16 cellular contexts compared by ENCODE assay signal in genomic region chr10:14557573-14557972, GRCh38.
DNase-seq lines count a peak whose midpoint lies in the region; ATAC-seq, FAIRE-seq and TF ChIP-seq lines count a peak whose summit lies in the region.
"Had no signal": no experiment of that assay in that cellular context is flagged by ENCODE, and none has a peak within 500 bp of the region (broad histone marks: within the 10 kb centered on the region; RNA-seq: fewer than 3 reads in every experiment).

No MANE protein-coding gene starts in this region.

- peaks cover 0 to 3% (median 0%) of the 10 kb centered on the region in 7 donors for H3K9me3 Mint-ChIP-seq in CD4-positive, CD25-positive, alpha-beta regulatory T cell
- H3K9me3 Mint-ChIP-seq in Calu3 (ENCODE audit: low read depth, unreplicated experiment) = no peaks in the 10 kb centered on the region
- no peaks in the 10 kb centered on the region for H3K9me3 Mint-ChIP-seq in activated naive CD8-positive, alpha-beta T cell treated with anti-CD3 and anti-CD28 coated beads, Interleukin-2, amount 10 ng/mL, durations not matched to agents 7 days and 5 days
- H3K9me3 Mint-ChIP-seq: activated naive CD4-positive, alpha-beta T cell treated with anti-CD3 and anti-CD28 coated beads for 36 hours had no signal

- DNase-seq in CD4-positive, CD25-positive, alpha-beta regulatory T cell = no peak
- DNase-seq in Calu3 (no peak), pancreas (no peak), NCI-H1436 treated with DMSO at 0.1 percent for 48 hours (lab: John Stamatoyannopoulos, UW) (no peak)
- no peak for DNase-seq in activated naive CD8-positive, alpha-beta T cell treated with anti-CD3 and anti-CD28 coated beads, Interleukin-2, amount 10 ng/mL, durations not matched to agents 7 days and 5 days
- no peak for DNase-seq in activated effector memory CD4-positive, alpha-beta T cell treated with anti-CD3 and anti-CD28 coated beads, Interleukin-2, amount 50 U/mL, for 16 hours
- DNase-seq: activated naive CD4-positive, alpha-beta T cell treated with anti-CD3 and anti-CD28 coated beads for 36 hours; DND-41; head of caudate nucleus; MG63; NCI-H1930; NCI-H510A treated with DMSO at 0.1 percent for 48 hours had no signal

- no TSS peak for BruUV-seq in Calu3 (replicated peaks; lab: Mats Ljungman, UMichigan)

- H3K27ac ChIP-seq in CD4-positive, CD25-positive, alpha-beta regulatory T cell (ENCODE audit: insufficient read depth, low read length, poor library complexity, severe bottlenecking) = peak overlapping the region; percentile 96
- peak overlapping the region in 3 of 4 donors; percentile 71 to 85 (median 76) for H3K27ac ChIP-seq in pancreas
- H3K27ac ChIP-seq: suprapubic skin had no signal

- WGBS in pancreas, 2 donors = 92 to 100% methylated on average over 5 of the region's 5 CpGs

- H3K27me3 Mint-ChIP-seq in CD4-positive, CD25-positive, alpha-beta regulatory T cell = no peaks in the 10 kb centered on the region
- H3K27me3 Mint-ChIP-seq in Calu3 (ENCODE audit: unreplicated experiment) = no peaks in the 10 kb centered on the region
- H3K27me3 Mint-ChIP-seq in activated naive CD8-positive, alpha-beta T cell treated with anti-CD3 and anti-CD28 coated beads, Interleukin-2, amount 10 ng/mL, durations not matched to agents 7 days and 5 days = no peaks in the 10 kb centered on the region

- no peaks in the 10 kb centered on the region for H3K9me3 ChIP-seq in CD4-positive, CD25-positive, alpha-beta regulatory T cell (ENCODE audit: control insufficient read depth in 2 of 2, low read length in 2 of 2)
- no peaks in the 10 kb centered on the region for H3K9me3 ChIP-seq in pancreas
- H3K9me3 ChIP-seq: MG63, suprapubic skin had no signal

- H3K4me1 ChIP-seq in CD4-positive, CD25-positive, alpha-beta regulatory T cell (ENCODE audit: control insufficient read depth, insufficient read depth, low read length, poor library complexity, severe bottlenecking) = peaks cover 100% of the 10 kb centered on the region
- H3K4me1 ChIP-seq in pancreas = peaks cover 37 to 66% (median 55%) of the 10 kb centered on the region in 3 donors

- CTCF ChIA-PET in Calu3 (lab: Charles Lee) = interaction anchor here (1.2 to 2.2 kb wide), 2 partner anchors 15 to 266 kb away, joined by 3 to 6 read pairs; no protein-coding TSS in a partner anchor

- POLR2A ChIA-PET in activated naive CD8-positive, alpha-beta T cell treated with anti-CD3 and anti-CD28 coated beads, Interleukin-2, amount 10 ng/mL, durations not matched to agents 7 days and 5 days (lab: Charles Lee) = interaction anchor here (1.1 to 2.7 kb wide), 5 partner anchors 12 to 280 kb away, joined by 3 to 9 read pairs (median 4); partner anchors contain the start of genes CDNF, HSPA14 and MSANTD7

- no peak for ATAC-seq in CD4-positive, CD25-positive, alpha-beta regulatory T cell (ENCODE audit: low read depth in 2 of 2)
- ATAC-seq in activated naive CD8-positive, alpha-beta T cell treated with anti-CD3 and anti-CD28 coated beads, Interleukin-2, amount 10 ng/mL, durations not matched to agents 7 days and 5 days (ENCODE audit: low read depth) = no peak
- no peak for ATAC-seq in pancreas
- ATAC-seq in GM19023 (IDR thresholded peaks at IDR 0.05; ENCODE audit: unreplicated experiment) = no peak
- ATAC-seq: HCT116 had no signal

- H3K4me3 ChIP-seq in CD4-positive, CD25-positive, alpha-beta regulatory T cell (ENCODE audit: low read depth, low read length) = peak overlapping the region; percentile 23
- H3K4me3 ChIP-seq in pancreas = no peak overlapping the region
- H3K4me3 ChIP-seq: MG63, suprapubic skin had no signal

- peak overlapping the region; percentile 95 to 97 (median 96) for H3K27ac Mint-ChIP-seq in CD4-positive, CD25-positive, alpha-beta regulatory T cell
- H3K27ac Mint-ChIP-seq in Calu3 (ENCODE audit: unreplicated experiment) = peak overlapping the region; percentile 84
- H3K27ac Mint-ChIP-seq in activated naive CD8-positive, alpha-beta T cell treated with anti-CD3 and anti-CD28 coated beads, Interleukin-2, amount 10 ng/mL, durations not matched to agents 7 days and 5 days = peak overlapping the region; percentile 82

- intact Hi-C loops in Calu3 (cut with micrococcal nuclease; ENCODE audit: unreplicated experiment) (loop anchor here (2.0 kb wide), 1 partner anchor 59 kb away; no protein-coding TSS in a partner anchor), pancreas (cut with DNase I) (no loop called here)

- no peak for TF ChIP-seq CTCF in Calu3 (IDR thresholded peaks at IDR 0.05; ENCODE audit: unreplicated experiment)
- TF ChIP-seq CTCF in pancreas (IDR thresholded peaks at IDR 0.05) = no peak

- peaks cover 36% of the 10 kb centered on the region for H3K36me3 Mint-ChIP-seq in CD4-positive, CD25-positive, alpha-beta regulatory T cell
- peaks cover 63% of the 10 kb centered on the region for H3K36me3 Mint-ChIP-seq in Calu3 (ENCODE audit: insufficient read depth, unreplicated experiment)
- H3K36me3 Mint-ChIP-seq in activated naive CD8-positive, alpha-beta T cell treated with anti-CD3 and anti-CD28 coated beads, Interleukin-2, amount 10 ng/mL, durations not matched to agents 7 days and 5 days = peaks cover 24% of the 10 kb centered on the region

- H3K4me1 Mint-ChIP-seq in CD4-positive, CD25-positive, alpha-beta regulatory T cell = peaks cover 59 to 95% (median 87%) of the 10 kb centered on the region in 4 donors
- peaks cover 85% of the 10 kb centered on the region for H3K4me1 Mint-ChIP-seq in Calu3 (ENCODE audit: low read depth, unreplicated experiment)
- peaks cover 83% of the 10 kb centered on the region for H3K4me1 Mint-ChIP-seq in activated naive CD8-positive, alpha-beta T cell treated with anti-CD3 and anti-CD28 coated beads, Interleukin-2, amount 10 ng/mL, durations not matched to agents 7 days and 5 days

- FAIRE-seq in pancreas (lab: Jason Lieb, UNC) = no peak
- FAIRE-seq: TTC549 had no signal

- peak overlapping the region; percentile 45 to 66 (median 53) for H3K4me3 Mint-ChIP-seq in CD4-positive, CD25-positive, alpha-beta regulatory T cell
- no peak overlapping the region for H3K4me3 Mint-ChIP-seq in Calu3 (ENCODE audit: low read depth, unreplicated experiment)
- no peak overlapping the region for H3K4me3 Mint-ChIP-seq in activated naive CD8-positive, alpha-beta T cell treated with anti-CD3 and anti-CD28 coated beads, Interleukin-2, amount 10 ng/mL, durations not matched to agents 7 days and 5 days
- H3K4me3 Mint-ChIP-seq: activated naive CD4-positive, alpha-beta T cell treated with anti-CD3 and anti-CD28 coated beads for 36 hours had no signal

- H3K36me3 ChIP-seq in CD4-positive, CD25-positive, alpha-beta regulatory T cell (ENCODE audit: control insufficient read depth, insufficient read depth, low read length) = peaks cover 5% of the 10 kb centered on the region
- no peaks in the 10 kb centered on the region for H3K36me3 ChIP-seq in pancreas
- H3K36me3 ChIP-seq: suprapubic skin had no signal

- H3K27me3 ChIP-seq in CD4-positive, CD25-positive, alpha-beta regulatory T cell (ENCODE audit: control insufficient read depth, insufficient read depth, low read length) = no peaks in the 10 kb centered on the region
- H3K27me3 ChIP-seq in pancreas = no peaks in the 10 kb centered on the region
- H3K27me3 ChIP-seq: MG63, suprapubic skin had no signal

Comparison
In these comparisons a context has a peak if more than half of its experiments do, and no peak if none do; other contexts are left out.
1. H3K4me3 Mint-ChIP-seq: peak in CD4-positive, CD25-positive, alpha-beta regulatory T cell (4 of 4); none in Calu3 (single experiment) and activated naive CD8-positive, alpha-beta T cell treated with anti-CD3 and anti-CD28 coated beads, Interleukin-2, amount 10 ng/mL, durations not matched to agents 7 days and 5 days (single experiment).
2. Peak in every context shown above with its lines, with median percentiles within 50 percentile points of each other: H3K27ac Mint-ChIP-seq.